In genomic region chr14:77588411-77589025, GRCh38 we compare ENCODE assay signal across 8 cellular contexts. TPM values are rescaled to one million over a fixed set of nuclear protein-coding genes. Genes with fewer than 3 reads are reported as not detected.
A peak's percentile ranks its signal among the peaks of the same experiment; 100 is the strongest.
DNase-seq lines count a peak whose midpoint lies in the region; ATAC-seq and TF ChIP-seq lines count a peak whose summit lies in the region.
"Not testable (repeated sequence)": the region's sequence is repeated elsewhere in the genome, so short reads cannot be mapped to it uniquely, and the experiment has no call there.

No MANE protein-coding gene starts in this region.

- peaks cover 21% of the 10 kb centered on the region for H3K36me3 Mint-ChIP-seq in CD4-positive, CD25-positive, alpha-beta regulatory T cell
- peaks cover 17% of the 10 kb centered on the region for H3K36me3 Mint-ChIP-seq in activated T-helper 1 cell treated with anti-CD3 and anti-CD28 coated beads, Interleukin-12 subunit alpha, Interleukin-12 subunit beta, Interleukin-2, Interleukin-4 antibody, amounts not matched to agents 30 ng/mL and 10 ng/mL and 1 ng/mL, durations not matched to agents 14 hours and 24 hours and 36 hours (ENCODE audit: low read depth)
- H3K36me3 Mint-ChIP-seq in natural killer cell = not testable (repeated sequence)

- not testable (repeated sequence) for ATAC-seq in CD4-positive, CD25-positive, alpha-beta regulatory T cell (ENCODE audit: low read depth in 2 of 2); heart right ventricle; natural killer cell
- peak; percentile 68 for ATAC-seq in GM18909 (IDR thresholded peaks at IDR 0.05; ENCODE audit: poor library complexity, unreplicated experiment)
- ATAC-seq in GM21786 (IDR thresholded peaks at IDR 0.05; ENCODE audit: unreplicated experiment) = peak; percentile 43

- H3K27me3 Mint-ChIP-seq in CD4-positive, CD25-positive, alpha-beta regulatory T cell; activated T-helper 1 cell treated with anti-CD3 and anti-CD28 coated beads, Interleukin-12 subunit alpha, Interleukin-12 subunit beta, Interleukin-2, Interleukin-4 antibody, amounts not matched to agents 30 ng/mL and 10 ng/mL and 1 ng/mL, durations not matched to agents 14 hours and 24 hours and 36 hours (ENCODE audit: insufficient read depth); natural killer cell (ENCODE audit: low read depth in 2 of 2): not testable (repeated sequence)

- not testable (repeated sequence) for H3K36me3 ChIP-seq in CD4-positive, CD25-positive, alpha-beta regulatory T cell (ENCODE audit: control insufficient read depth, insufficient read depth, low read length); heart right ventricle; stomach
- H3K36me3 ChIP-seq in OCI-LY1 (ENCODE audit: insufficient read depth, low read length) = peaks cover 13% of the 10 kb centered on the region

- H3K27ac Mint-ChIP-seq in CD4-positive, CD25-positive, alpha-beta regulatory T cell = peak overlapping the region in 2 of 3 donors; percentile 32 to 47
- H3K27ac Mint-ChIP-seq in activated T-helper 1 cell treated with anti-CD3 and anti-CD28 coated beads, Interleukin-12 subunit alpha, Interleukin-12 subunit beta, Interleukin-2, Interleukin-4 antibody, amounts not matched to agents 30 ng/mL and 10 ng/mL and 1 ng/mL, durations not matched to agents 14 hours and 24 hours and 36 hours = peak overlapping the region; percentile 62
- H3K27ac Mint-ChIP-seq in natural killer cell = peak overlapping the region; percentile 67 to 89

- not testable (repeated sequence) for H4K20me1 ChIP-seq in OCI-LY1 (ENCODE audit: insufficient read depth, low read length)

- not testable (repeated sequence) for H3K27me3 ChIP-seq in CD4-positive, CD25-positive, alpha-beta regulatory T cell (ENCODE audit: control insufficient read depth, insufficient read depth, low read length); OCI-LY1 (ENCODE audit: insufficient read depth, low read length); heart right ventricle; stomach

- peaks cover 30% of the 10 kb centered on the region for H3K79me2 ChIP-seq in OCI-LY1 (ENCODE audit: insufficient read depth, low read length)

- not testable (repeated sequence) for H3F3A ChIP-seq in OCI-LY1 (ENCODE audit: insufficient read depth, low read length)

- not testable (repeated sequence) for DNase-seq in CD4-positive, CD25-positive, alpha-beta regulatory T cell; activated T-helper 1 cell treated with anti-CD3 and anti-CD28 coated beads, Interleukin-12 subunit alpha, Interleukin-12 subunit beta, Interleukin-2, Interleukin-4 antibody, amounts not matched to agents 30 ng/mL and 10 ng/mL and 1 ng/mL, durations not matched to agents 14 hours and 24 hours and 36 hours (ENCODE audit: low spot score); heart right ventricle; natural killer cell; stomach

- H3K9me3 ChIP-seq in CD4-positive, CD25-positive, alpha-beta regulatory T cell (ENCODE audit: control insufficient read depth in 2 of 2, low read length in 2 of 2); OCI-LY1 (ENCODE audit: low read length); heart right ventricle; stomach: not testable (repeated sequence)

- H3K4me2 ChIP-seq in OCI-LY1 (ENCODE audit: low read length) = peak overlapping the region; percentile 31; the same call in 1 of the 2 replicates

- not testable (repeated sequence) for H3K4me3 ChIP-seq in CD4-positive, CD25-positive, alpha-beta regulatory T cell (ENCODE audit: low read depth, low read length); OCI-LY1 (ENCODE audit: low read depth, low read length, poor library complexity, severe bottlenecking); heart right ventricle; stomach

- H3K4me1 ChIP-seq in CD4-positive, CD25-positive, alpha-beta regulatory T cell (ENCODE audit: control insufficient read depth, insufficient read depth, low read length, poor library complexity, severe bottlenecking) = peaks cover 16% of the 10 kb centered on the region
- H3K4me1 ChIP-seq in OCI-LY1 (ENCODE audit: insufficient read depth, low read length, severe bottlenecking) = peaks cover 91% of the 10 kb centered on the region
- peaks cover 0 to 69% (median 35%) of the 10 kb centered on the region in 9 donors for H3K4me1 ChIP-seq in heart right ventricle
- peaks cover 21 to 59% (median 47%) of the 10 kb centered on the region in 4 donors for H3K4me1 ChIP-seq in stomach

- not testable (repeated sequence) for H3K27ac ChIP-seq in CD4-positive, CD25-positive, alpha-beta regulatory T cell (ENCODE audit: insufficient read depth, low read length, poor library complexity, severe bottlenecking)
- peak overlapping the region; percentile 91 for H3K27ac ChIP-seq in OCI-LY1 (ENCODE audit: low read depth, low read length, poor library complexity, severe bottlenecking)
- H3K27ac ChIP-seq in heart right ventricle = peak overlapping the region in 6 of 10 donors; percentile 3 to 80 (median 27)
- H3K27ac ChIP-seq in stomach = peak overlapping the region in 3 of 5 donors; percentile 2 to 77 (median 23)

- not testable (repeated sequence) for TF ChIP-seq CTCF in OCI-LY1 (IDR thresholded peaks at IDR 0.05; ENCODE audit: low read length); heart right ventricle (IDR thresholded peaks at IDR 0.05); natural killer cell (IDR thresholded peaks at IDR 0.05); stomach (IDR thresholded peaks at IDR 0.05)

- 85 to 92% methylated on average over 11 of the region's 11 CpGs for WGBS in heart right ventricle, 2 donors
- 86 to 96% (median 90%) methylated on average over 11 of the region's 11 CpGs for WGBS in stomach, 5 donors

- not testable (repeated sequence) for TF ChIP-seq POLR2A in stomach (IDR thresholded peaks at IDR 0.05)

- H3K4me1 Mint-ChIP-seq in CD4-positive, CD25-positive, alpha-beta regulatory T cell = peaks cover 22 to 58% (median 33%) of the 10 kb centered on the region in 4 donors
- H3K4me1 Mint-ChIP-seq in activated T-helper 1 cell treated with anti-CD3 and anti-CD28 coated beads, Interleukin-12 subunit alpha, Interleukin-12 subunit beta, Interleukin-2, Interleukin-4 antibody, amounts not matched to agents 30 ng/mL and 10 ng/mL and 1 ng/mL, durations not matched to agents 14 hours and 24 hours and 36 hours (ENCODE audit: low read depth) = peaks cover 40% of the 10 kb centered on the region
- H3K4me1 Mint-ChIP-seq in natural killer cell = peaks cover 41 to 43% of the 10 kb centered on the region in 2 donors

- H3K4me3 Mint-ChIP-seq in CD4-positive, CD25-positive, alpha-beta regulatory T cell = not testable (repeated sequence)
- H3K4me3 Mint-ChIP-seq in activated T-helper 1 cell treated with anti-CD3 and anti-CD28 coated beads, Interleukin-12 subunit alpha, Interleukin-12 subunit beta, Interleukin-2, Interleukin-4 antibody, amounts not matched to agents 30 ng/mL and 10 ng/mL and 1 ng/mL, durations not matched to agents 14 hours and 24 hours and 36 hours = peak overlapping the region; percentile 9
- peak overlapping the region; percentile 35 for H3K4me3 Mint-ChIP-seq in natural killer cell

- peak overlapping the region; percentile 38; the same call in 1 of the 2 replicates for H3K9ac ChIP-seq in OCI-LY1 (ENCODE audit: low read length)

- not testable (repeated sequence) for TF ChIP-seq EP300 in stomach (IDR thresholded peaks at IDR 0.05)

- not testable (repeated sequence) for H3K9me3 Mint-ChIP-seq in CD4-positive, CD25-positive, alpha-beta regulatory T cell; activated T-helper 1 cell treated with anti-CD3 and anti-CD28 coated beads, Interleukin-12 subunit alpha, Interleukin-12 subunit beta, Interleukin-2, Interleukin-4 antibody, amounts not matched to agents 30 ng/mL and 10 ng/mL and 1 ng/mL, durations not matched to agents 14 hours and 24 hours and 36 hours; natural killer cell

- intact Hi-C loops in activated T-helper 1 cell treated with anti-CD3 and anti-CD28 coated beads, Interleukin-12 subunit alpha, Interleukin-12 subunit beta, Interleukin-2, Interleukin-4 antibody, amounts not matched to agents 30 ng/mL and 10 ng/mL and 1 ng/mL, durations not matched to agents 14 hours and 24 hours and 36 hours (cut with micrococcal nuclease); heart right ventricle (cut with DNase I); natural killer cell (cut with micrococcal nuclease); stomach (cut with DNase I; ENCODE audit: low total_unique reads): not testable (repeated sequence)

- H2AFZ ChIP-seq in OCI-LY1 (ENCODE audit: low read length) = not testable (repeated sequence)

- not testable (repeated sequence) for H3K9me2 ChIP-seq in OCI-LY1 (ENCODE audit: low read depth, low read length)

RNA-seq across cellular contexts. Expression of gene SPTLC2, which starts 27.9 kb away (rescaled TPM):
- 18.1 TPM for total RNA-seq in CD4-positive, CD25-positive, alpha-beta regulatory T cell
- 10 to 100 TPM in 2 of 4 donors, 1 to 10 TPM in 2; 8.9 to 11.4 (median 9.8) TPM for polyA plus RNA-seq in CD4-positive, CD25-positive, alpha-beta regulatory T cell
- 29.9 and 31.9 TPM in 2 replicates for total RNA-seq in activated T-helper 1 cell treated with anti-CD3 and anti-CD28 coated beads, Interleukin-12 subunit alpha, Interleukin-12 subunit beta, Interleukin-2, Interleukin-4 antibody, amounts not matched to agents 30 ng/mL and 10 ng/mL and 1 ng/mL, durations not matched to agents 14 hours and 24 hours and 36 hours
- total RNA-seq in heart right ventricle (10 to 100 TPM in 8 of 10 donors, 1 to 10 TPM in 2; 8.3 to 23.5 (median 13.3) TPM), natural killer cell (10 to 100 TPM; 35.2 to 58.6 (median 50.4) TPM), stomach (10 to 100 TPM in 4 of 5 donors, 1 to 10 TPM in 1; 9.3 to 97.5 (median 30.3) TPM)
- polyA plus RNA-seq in heart right ventricle (1 to 10 TPM; 4.7 to 6.5 TPM), stomach (1 to 10 TPM; 3.4 to 7.6 (median 4.9) TPM)
